Comparison of ENCODE assay signal across 8 cellular contexts in the genomic region with DNA sequence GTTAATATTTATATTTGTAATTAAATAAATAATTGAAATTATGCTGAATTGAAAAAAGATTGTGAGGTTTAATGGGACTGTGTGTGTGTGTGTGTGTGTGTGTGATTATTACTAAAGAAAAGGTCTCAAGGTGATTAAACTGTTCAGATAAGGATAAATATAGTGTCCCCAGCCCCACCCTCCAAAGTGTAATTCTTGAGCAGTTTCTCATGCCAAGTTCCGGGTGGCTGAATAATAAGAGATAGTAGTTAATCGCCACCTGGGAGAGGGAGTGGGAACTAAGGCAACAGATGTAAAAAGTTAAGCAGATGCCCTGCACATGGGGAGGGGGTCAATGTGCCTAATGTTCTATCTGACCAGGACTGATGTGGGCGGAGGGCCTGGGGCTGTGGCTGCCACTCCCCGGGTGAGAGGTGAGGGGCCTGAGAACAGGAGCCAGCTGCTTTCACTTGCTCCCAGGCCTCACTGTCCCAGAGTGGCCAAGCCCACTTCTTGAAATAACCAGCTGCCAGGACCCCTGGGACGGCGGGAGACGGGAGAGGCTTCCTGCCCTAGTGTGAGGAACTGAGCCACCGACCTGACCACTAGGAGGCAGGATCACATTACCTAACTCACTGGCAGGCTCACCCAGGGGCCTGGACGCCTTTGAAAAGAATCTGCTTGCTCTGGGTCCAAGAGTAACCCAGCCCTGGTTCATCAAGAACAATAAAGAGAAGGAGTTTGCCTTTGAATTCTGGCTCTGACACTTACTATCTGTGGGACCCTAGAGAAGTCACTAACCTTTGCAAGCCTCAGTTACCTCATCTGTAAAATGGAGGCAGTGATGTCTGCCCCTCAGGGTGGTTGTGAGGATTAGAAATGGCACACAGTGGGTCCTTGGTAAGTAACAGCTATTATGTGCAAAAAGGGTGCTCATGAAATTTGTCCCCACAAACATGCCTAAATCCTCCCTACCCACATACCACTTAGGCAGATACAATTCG.
DNase-seq lines count a peak whose midpoint lies in the region; ATAC-seq, FAIRE-seq and TF ChIP-seq lines count a peak whose summit lies in the region.

No MANE protein-coding gene starts in this region.

- peaks cover 8% of the 10 kb centered on the region for H3K27me3 Mint-ChIP-seq in activated CD4-positive, alpha-beta T cell treated with anti-CD3 and anti-CD28 coated beads for 36 hours
- H3K27me3 Mint-ChIP-seq in GM23338 (ENCODE audit: insufficient read depth, low read depth, poor library complexity) (peaks cover 4% of the 10 kb centered on the region), astrocyte (ENCODE audit: low read depth, unreplicated experiment) (peaks cover 5% of the 10 kb centered on the region)

- H3K4me1 ChIP-seq in GM23338 (ENCODE audit: insufficient read depth) (peaks cover 5% of the 10 kb centered on the region; the same call in 1 of the 2 replicates), astrocyte (ENCODE audit: insufficient read depth, low read length) (no peaks in the 10 kb centered on the region), kidney (ENCODE audit: control insufficient read depth in 1 of 2, insufficient read depth in 1 of 2, low read depth in 1 of 2, low read length in 2 of 2) (no peaks in the 10 kb centered on the region)

- ATAC-seq in activated CD4-positive, alpha-beta T cell treated with anti-CD3 and anti-CD28 coated beads for 36 hours: no peak
- peak; percentile 97 for ATAC-seq in GM23338

- H3K27ac Mint-ChIP-seq in activated CD4-positive, alpha-beta T cell treated with anti-CD3 and anti-CD28 coated beads for 36 hours: no peak overlapping the region
- H3K27ac Mint-ChIP-seq in GM23338 (peak overlapping the region; percentile 89), astrocyte (ENCODE audit: unreplicated experiment) (no peak overlapping the region)

- no peaks in the 10 kb centered on the region for H3K4me1 Mint-ChIP-seq in activated CD4-positive, alpha-beta T cell treated with anti-CD3 and anti-CD28 coated beads for 36 hours
- H3K4me1 Mint-ChIP-seq in GM23338 (peaks cover 31% of the 10 kb centered on the region), astrocyte (ENCODE audit: low read depth, unreplicated experiment) (no peaks in the 10 kb centered on the region)

- peak overlapping the region; percentile 77; the same call in 1 of the 2 replicates for H3K27ac ChIP-seq in GM23338 (ENCODE audit: low read depth)
- no peak overlapping the region for H3K27ac ChIP-seq in astrocyte (ENCODE audit: low read depth, low read length)
- H3K27ac ChIP-seq in kidney (ENCODE audit: low read depth in 2 of 2, low read length in 2 of 2): no peak overlapping the region

- H4K20me1 ChIP-seq in GM23338 (replicated peaks; ENCODE audit: insufficient read depth) (no peaks in the 10 kb centered on the region), astrocyte (ENCODE audit: insufficient read depth, low read length) (no peaks in the 10 kb centered on the region)

- H3K79me2 ChIP-seq in GM23338 (replicated peaks; ENCODE audit: insufficient read depth) (no peaks in the 10 kb centered on the region), astrocyte (ENCODE audit: insufficient read depth, low read length) (no peaks in the 10 kb centered on the region)

- no peaks in the 10 kb centered on the region for H3K36me3 Mint-ChIP-seq in activated CD4-positive, alpha-beta T cell treated with anti-CD3 and anti-CD28 coated beads for 36 hours (ENCODE audit: low read depth)
- no peaks in the 10 kb centered on the region for H3K36me3 Mint-ChIP-seq in GM23338 (ENCODE audit: low read depth)
- H3K36me3 Mint-ChIP-seq in astrocyte (ENCODE audit: low read depth, unreplicated experiment): no peaks in the 10 kb centered on the region

- no peaks in the 10 kb centered on the region for H3K27me3 ChIP-seq in GM23338 (ENCODE audit: insufficient read depth)
- no peaks in the 10 kb centered on the region for H3K27me3 ChIP-seq in astrocyte (ENCODE audit: insufficient read depth, low read length)

- no peaks in the 10 kb centered on the region for H3F3A ChIP-seq in GM23338 (replicated peaks; ENCODE audit: low read depth)

- no peaks in the 10 kb centered on the region; the same call in 1 of the 2 replicates for H3K9me2 ChIP-seq in GM23338 (ENCODE audit: insufficient read depth)

- POLR2A ChIA-PET in activated CD4-positive, alpha-beta T cell treated with anti-CD3 and anti-CD28 coated beads for 36 hours (lab: Charles Lee): no interaction called here

- H3K9me3 ChIP-seq in astrocyte (ENCODE audit: insufficient read depth, low read depth, low read length): no peaks in the 10 kb centered on the region
- no peaks in the 10 kb centered on the region for H3K9me3 ChIP-seq in kidney (ENCODE audit: control insufficient read depth in 1 of 2, low read length in 2 of 2)

- H3K36me3 ChIP-seq in GM23338 (ENCODE audit: insufficient read depth) (no peaks in the 10 kb centered on the region), astrocyte (ENCODE audit: insufficient read depth, low read length) (no peaks in the 10 kb centered on the region), kidney (ENCODE audit: control insufficient read depth in 1 of 2, insufficient read depth in 2 of 2, low read length in 2 of 2) (no peaks in the 10 kb centered on the region)

- H3K9me3 Mint-ChIP-seq in activated CD4-positive, alpha-beta T cell treated with anti-CD3 and anti-CD28 coated beads for 36 hours (ENCODE audit: low read depth): no peaks in the 10 kb centered on the region
- H3K9me3 Mint-ChIP-seq in GM23338 (no peaks in the 10 kb centered on the region), astrocyte (ENCODE audit: unreplicated experiment) (no peaks in the 10 kb centered on the region)

- DNase-seq in activated CD4-positive, alpha-beta T cell treated with anti-CD3 and anti-CD28 coated beads for 36 hours: peak; percentile 57
- DNase-seq in activated CD4-positive, alpha-beta T cell treated with anti-CD3 and anti-CD28 coated beads for 4 hours: no peak
- peak; percentile 95 for DNase-seq in GM23338 (ENCODE audit: low spot score)
- peak; percentile 19 for DNase-seq in NCI-H187 treated with DMSO at 0.1 percent for 48 hours (lab: John Stamatoyannopoulos, UW)
- DNase-seq in astrocyte (ENCODE audit: low read depth): peak; percentile 3
- no peak for DNase-seq in kidney
- DNase-seq in cortex of kidney (lab: John Stamatoyannopoulos, UW): no peak
- no peak for DNase-seq in NCI-H1105 treated with DMSO at 0.1 percent for 48 hours (lab: John Stamatoyannopoulos, UW)

- H3K4me2 ChIP-seq in GM23338: peak overlapping the region; percentile 70
- H3K4me2 ChIP-seq in astrocyte (ENCODE audit: low read length): no peak overlapping the region

- no peak overlapping the region for H3K4me3 Mint-ChIP-seq in activated CD4-positive, alpha-beta T cell treated with anti-CD3 and anti-CD28 coated beads for 36 hours
- H3K4me3 Mint-ChIP-seq in GM23338: peak overlapping the region; percentile 16; the same call in 2 of the 3 replicates
- H3K4me3 Mint-ChIP-seq in astrocyte (ENCODE audit: unreplicated experiment): no peak overlapping the region

- no peak for FAIRE-seq in astrocyte (lab: Jason Lieb, UNC)
- FAIRE-seq in kidney (lab: Jason Lieb, UNC): no peak

- CTCF ChIA-PET in activated CD4-positive, alpha-beta T cell treated with anti-CD3 and anti-CD28 coated beads for 36 hours (lab: Charles Lee): interaction anchor here (0.6 to 1.2 kb wide), 2 partner anchors 121 to 1279 kb away, joined by 3 read pairs; no protein-coding TSS in a partner anchor

- H2AFZ ChIP-seq in GM23338 (peak overlapping the region; percentile 95), astrocyte (ENCODE audit: low read depth, low read length) (peak overlapping the region; percentile 55)

- no peak overlapping the region for H3K9ac ChIP-seq in astrocyte (ENCODE audit: low read length)
- H3K9ac ChIP-seq in kidney (ENCODE audit: low read length in 2 of 2): no peak overlapping the region

- TF ChIP-seq CTCF in GM23338 (conservative IDR thresholded peaks at IDR 0.05; ENCODE audit: low read depth in 2 of 2): peak; percentile 79 to 93
- TF ChIP-seq CTCF in astrocyte (IDR thresholded peaks at IDR 0.05; ENCODE audit: insufficient read depth, low read depth, low read length): peak; percentile 40
- peak; percentile 45 for TF ChIP-seq CTCF in kidney (IDR thresholded peaks at IDR 0.05; ENCODE audit: borderline replicate concordance, extremely low read depth, insufficient read depth)

- no peak overlapping the region for H3K4me3 ChIP-seq in GM23338
- H3K4me3 ChIP-seq in astrocyte (ENCODE audit: insufficient read depth, low read depth, low read length): no peak overlapping the region
- no peak overlapping the region for H3K4me3 ChIP-seq in kidney (ENCODE audit: low read length in 2 of 2)

- intact Hi-C loops in activated CD4-positive, alpha-beta T cell treated with anti-CD3 and anti-CD28 coated beads for 36 hours (cut with DNase I, micrococcal nuclease): loop anchor here (1.0 to 5.0 kb wide), 3 partner anchors 184 to 574 kb away; no protein-coding TSS in a partner anchor
- intact Hi-C loops in kidney (cut with DNase I): no loop called here

TF ChIP-seq in GM23338, 12 proteins besides CTCF, POLR2A, EP300 and RAD21 (continues in another document):
- no peak for TF ChIP-seq ZNF331 (CRISPR knock-in tag; IDR thresholded peaks at IDR 0.05; ENCODE audit: low read depth)
- no peak for TF ChIP-seq NANOG (IDR thresholded peaks at IDR 0.05; ENCODE audit: borderline replicate concordance)
- TF ChIP-seq, protein P1, sequence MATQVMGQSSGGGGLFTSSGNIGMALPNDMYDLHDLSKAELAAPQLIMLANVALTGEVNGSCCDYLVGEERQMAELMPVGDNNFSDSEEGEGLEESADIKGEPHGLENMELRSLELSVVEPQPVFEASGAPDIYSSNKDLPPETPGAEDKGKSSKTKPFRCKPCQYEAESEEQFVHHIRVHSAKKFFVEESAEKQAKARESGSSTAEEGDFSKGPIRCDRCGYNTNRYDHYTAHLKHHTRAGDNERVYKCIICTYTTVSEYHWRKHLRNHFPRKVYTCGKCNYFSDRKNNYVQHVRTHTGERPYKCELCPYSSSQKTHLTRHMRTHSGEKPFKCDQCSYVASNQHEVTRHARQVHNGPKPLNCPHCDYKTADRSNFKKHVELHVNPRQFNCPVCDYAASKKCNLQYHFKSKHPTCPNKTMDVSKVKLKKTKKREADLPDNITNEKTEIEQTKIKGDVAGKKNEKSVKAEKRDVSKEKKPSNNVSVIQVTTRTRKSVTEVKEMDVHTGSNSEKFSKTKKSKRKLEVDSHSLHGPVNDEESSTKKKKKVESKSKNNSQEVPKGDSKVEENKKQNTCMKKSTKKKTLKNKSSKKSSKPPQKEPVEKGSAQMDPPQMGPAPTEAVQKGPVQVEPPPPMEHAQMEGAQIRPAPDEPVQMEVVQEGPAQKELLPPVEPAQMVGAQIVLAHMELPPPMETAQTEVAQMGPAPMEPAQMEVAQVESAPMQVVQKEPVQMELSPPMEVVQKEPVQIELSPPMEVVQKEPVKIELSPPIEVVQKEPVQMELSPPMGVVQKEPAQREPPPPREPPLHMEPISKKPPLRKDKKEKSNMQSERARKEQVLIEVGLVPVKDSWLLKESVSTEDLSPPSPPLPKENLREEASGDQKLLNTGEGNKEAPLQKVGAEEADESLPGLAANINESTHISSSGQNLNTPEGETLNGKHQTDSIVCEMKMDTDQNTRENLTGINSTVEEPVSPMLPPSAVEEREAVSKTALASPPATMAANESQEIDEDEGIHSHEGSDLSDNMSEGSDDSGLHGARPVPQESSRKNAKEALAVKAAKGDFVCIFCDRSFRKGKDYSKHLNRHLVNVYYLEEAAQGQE (IDR thresholded peaks at IDR 0.05; ENCODE audit: unreplicated experiment): no peak

Comparison
In these comparisons a context has a peak if more than half of its experiments do, and no peak if none do; other contexts are left out.
1. DNase-seq: peak in activated CD4-positive, alpha-beta T cell treated with anti-CD3 and anti-CD28 coated beads for 36 hours (single experiment), GM23338 (single experiment), NCI-H187 treated with DMSO at 0.1 percent for 48 hours (single experiment) and astrocyte (single experiment); none in activated CD4-positive, alpha-beta T cell treated with anti-CD3 and anti-CD28 coated beads for 4 hours (0 of 2), kidney (single experiment), cortex of kidney (single experiment) and NCI-H1105 treated with DMSO at 0.1 percent for 48 hours (single experiment).
2. Peak in every context shown above with its lines, with median percentiles within 50 percentile points of each other: CTCF ChIP-seq.